Comparison of ENCODE assay signal across 13 cellular contexts in genomic region chr14:80988742-80989429, GRCh38. TPM values are rescaled to one million over a fixed set of nuclear protein-coding genes. Genes with fewer than 3 reads are reported as not detected.
DNase-seq lines count a peak whose midpoint lies in the region; ATAC-seq, FAIRE-seq and TF ChIP-seq lines count a peak whose summit lies in the region.
"Had no signal": no experiment of that assay in that cellular context is flagged by ENCODE, and none has a peak within 500 bp of the region (broad histone marks: within the 10 kb centered on the region; RNA-seq: fewer than 3 reads in every experiment).

No MANE protein-coding gene starts in this region.

- no peaks in the 10 kb centered on the region for H3K36me3 ChIP-seq in PC-3 (ENCODE audit: low read depth, low read length)
- H3K36me3 ChIP-seq: heart right ventricle, stomach had no signal

- H3K27ac Mint-ChIP-seq in activated T-cell treated with anti-CD3 and anti-CD28 coated beads, Interleukin-2, amount 50 U/mL, for 72 hours = no peak overlapping the region
- H3K27ac Mint-ChIP-seq in activated T-cell treated with anti-CD3 and anti-CD28 coated beads, Interleukin-2, amount 50 U/mL, for 24 hours = no peak overlapping the region
- H3K27ac Mint-ChIP-seq in stimulated activated memory B cell treated with anti-CD40 and anti-IgM and Interleukin-4, amounts not matched to agents 10 μg/mL and 1 μg/mL and 100 μg/mL, for 72 hours = no peak overlapping the region

- H3K4me3 Mint-ChIP-seq in activated T-cell treated with anti-CD3 and anti-CD28 coated beads, Interleukin-2, amount 50 U/mL, for 72 hours = no peak overlapping the region
- H3K4me3 Mint-ChIP-seq in activated T-cell treated with anti-CD3 and anti-CD28 coated beads, Interleukin-2, amount 50 U/mL, for 24 hours = no peak overlapping the region
- H3K4me3 Mint-ChIP-seq in stimulated activated memory B cell treated with anti-CD40 and anti-IgM and Interleukin-4, amounts not matched to agents 10 μg/mL and 1 μg/mL and 100 μg/mL, for 72 hours = no peak overlapping the region

- H3F3A ChIP-seq in PC-3 (ENCODE audit: low read length, unreplicated experiment) = no peaks in the 10 kb centered on the region

- POLR2A ChIA-PET in PC-3 (lab: Charles Lee; ENCODE audit: unreplicated experiment) = no interaction called here

- no peaks in the 10 kb centered on the region for H3K4me1 ChIP-seq in PC-3 (ENCODE audit: insufficient read depth, low read length)
- H3K4me1 ChIP-seq: stomach had no signal

- H3K79me2 ChIP-seq in PC-3 (ENCODE audit: low read length) = no peaks in the 10 kb centered on the region

- CTCF ChIA-PET in PC-3 (lab: Charles Lee) = no interaction called here

- no peak for FAIRE-seq in GM12892 (lab: Jason Lieb, UNC)
- FAIRE-seq: HepG2 had no signal

- peak; percentile 97 to 99 for ATAC-seq in activated T-cell treated with anti-CD3 and anti-CD28 coated beads, Interleukin-2, amount 50 U/mL, for 72 hours (replicated peaks in 1 of 2)
- peak; percentile 52 for ATAC-seq in HG03045 (IDR thresholded peaks at IDR 0.05; ENCODE audit: unreplicated experiment)
- no peak for ATAC-seq in PC-3
- peak; percentile 74 for ATAC-seq in stimulated activated memory B cell treated with anti-CD40 and anti-IgM and Interleukin-4, amounts not matched to agents 10 μg/mL and 1 μg/mL and 100 μg/mL, for 72 hours
- ATAC-seq in left cardiac atrium = no peak
- ATAC-seq: heart right ventricle, HepG2 had no signal

- peaks cover 38% of the 10 kb centered on the region for H3K27me3 ChIP-seq in PC-3 (ENCODE audit: low read length)

- no peak overlapping the region for H3K4me3 ChIP-seq in PC-3 (ENCODE audit: low read length)
- H3K4me3 ChIP-seq: heart right ventricle, stomach had no signal

- no TSS peak for BruUV-seq in PC-3 (replicated peaks; lab: Mats Ljungman, UMichigan)

- H3K36me3 Mint-ChIP-seq in activated T-cell treated with anti-CD3 and anti-CD28 coated beads, Interleukin-2, amount 50 U/mL, for 72 hours (ENCODE audit: insufficient read depth in 2 of 2) = no peaks in the 10 kb centered on the region
- H3K36me3 Mint-ChIP-seq in activated T-cell treated with anti-CD3 and anti-CD28 coated beads, Interleukin-2, amount 50 U/mL, for 24 hours (ENCODE audit: low read depth) = no peaks in the 10 kb centered on the region
- H3K36me3 Mint-ChIP-seq in stimulated activated memory B cell treated with anti-CD40 and anti-IgM and Interleukin-4, amounts not matched to agents 10 μg/mL and 1 μg/mL and 100 μg/mL, for 72 hours = no peaks in the 10 kb centered on the region

- DNase-seq in activated T-cell treated with anti-CD3 and anti-CD28 coated beads, Interleukin-2, amount 50 U/mL, for 72 hours = peak; percentile 17 to 35
- DNase-seq in activated T-cell treated with anti-CD3 and anti-CD28 coated beads, Interleukin-2, amount 50 U/mL, for 24 hours = no peak
- DNase-seq in PC-3 (peak; percentile 13), GM12892 (ENCODE audit: insufficient read length) (no peak), left cardiac atrium (no peak), KBM-7 (no peak)
- DNase-seq: activated T-cell treated with anti-CD3 and anti-CD28 coated beads for 4 hours, heart right ventricle, NCI-H510A, stomach had no signal

- in situ Hi-C loops in KBM-7 (cut with MboI; ENCODE audit: low pct_unique_long_range_greater_than_20kb, low sequenced_read_pairs) = loop anchor here (25.0 kb wide), 1 partner anchor 173 kb away; no protein-coding TSS in a partner anchor

- H3K9me3 Mint-ChIP-seq in activated T-cell treated with anti-CD3 and anti-CD28 coated beads, Interleukin-2, amount 50 U/mL, for 72 hours = no peaks in the 10 kb centered on the region
- H3K9me3 Mint-ChIP-seq in activated T-cell treated with anti-CD3 and anti-CD28 coated beads, Interleukin-2, amount 50 U/mL, for 24 hours = no peaks in the 10 kb centered on the region
- no peaks in the 10 kb centered on the region for H3K9me3 Mint-ChIP-seq in stimulated activated memory B cell treated with anti-CD40 and anti-IgM and Interleukin-4, amounts not matched to agents 10 μg/mL and 1 μg/mL and 100 μg/mL, for 72 hours

- H3K27me3 Mint-ChIP-seq in activated T-cell treated with anti-CD3 and anti-CD28 coated beads, Interleukin-2, amount 50 U/mL, for 72 hours (ENCODE audit: low read depth) = peaks cover 6% of the 10 kb centered on the region
- H3K27me3 Mint-ChIP-seq in activated T-cell treated with anti-CD3 and anti-CD28 coated beads, Interleukin-2, amount 50 U/mL, for 24 hours = peaks cover 19% of the 10 kb centered on the region
- peaks cover under 1% of the 10 kb centered on the region for H3K27me3 Mint-ChIP-seq in stimulated activated memory B cell treated with anti-CD40 and anti-IgM and Interleukin-4, amounts not matched to agents 10 μg/mL and 1 μg/mL and 100 μg/mL, for 72 hours

- no peak overlapping the region for H2AFZ ChIP-seq in PC-3 (ENCODE audit: low read length)

- TF ChIP-seq CTCF in PC-3 (conservative IDR thresholded peaks at IDR 0.05; ENCODE audit: low read depth, low read length) = no peak

- no peaks in the 10 kb centered on the region for H3K9me3 ChIP-seq in PC-3 (ENCODE audit: low read length)
- H3K9me3 ChIP-seq: heart right ventricle, stomach had no signal

- intact Hi-C loops in PC-3 (cut with micrococcal nuclease) = no loop called here
- intact Hi-C loops in left cardiac atrium (cut with DNase I) = no loop called here

- H3K9ac ChIP-seq in PC-3 (ENCODE audit: low read length) = no peak overlapping the region

- H3K9me2 ChIP-seq in PC-3 (replicated peaks; ENCODE audit: low read length) = no peaks in the 10 kb centered on the region

- H4K20me1 ChIP-seq in PC-3 (ENCODE audit: low read length) = no peaks in the 10 kb centered on the region

- H3K4me1 Mint-ChIP-seq in activated T-cell treated with anti-CD3 and anti-CD28 coated beads, Interleukin-2, amount 50 U/mL, for 72 hours (ENCODE audit: low read depth) = no peaks in the 10 kb centered on the region
- H3K4me1 Mint-ChIP-seq in activated T-cell treated with anti-CD3 and anti-CD28 coated beads, Interleukin-2, amount 50 U/mL, for 24 hours (ENCODE audit: low read depth) = peaks cover 6% of the 10 kb centered on the region
- H3K4me1 Mint-ChIP-seq in stimulated activated memory B cell treated with anti-CD40 and anti-IgM and Interleukin-4, amounts not matched to agents 10 μg/mL and 1 μg/mL and 100 μg/mL, for 72 hours = no peaks in the 10 kb centered on the region

- H3K4me2 ChIP-seq in PC-3 (ENCODE audit: low read length) = no peak overlapping the region

- no peak for TF ChIP-seq POLR2A in GM12892 (IDR thresholded peaks at IDR 0.05; ENCODE audit: low read depth, low read length)

- H3K27ac ChIP-seq in PC-3 (ENCODE audit: low read length) = no peak overlapping the region
- H3K27ac ChIP-seq: heart right ventricle, stomach had no signal

RNA-seq across cellular contexts. Expression of gene TSHR, which starts 33.5 kb away (rescaled TPM):
- total RNA-seq in activated T-cell treated with anti-CD3 and anti-CD28 coated beads, Interleukin-2, amount 50 U/mL, for 72 hours = not detected
- total RNA-seq in PC-3 (2014; rRNA removed) = not detected in 2 replicates
- polyA plus RNA-seq in GM12892 (2012; ENCODE audit: missing spikeins) = 0.06 TPM
- total RNA-seq in left cardiac atrium = not detected
- total RNA-seq: heart right ventricle, HepG2 had no signal
- polyA plus RNA-seq: HepG2 had no signal

RNA-seq across cellular contexts. Expression of gene CEP128, which starts 47.3 kb away (rescaled TPM):
- 10 to 100 TPM; 14.2 to 16.9 TPM for total RNA-seq in activated T-cell treated with anti-CD3 and anti-CD28 coated beads, Interleukin-2, amount 50 U/mL, for 72 hours
- total RNA-seq in PC-3 (2014; rRNA removed) = 11.6 and 14.0 TPM in 2 replicates
- 4.7 TPM for polyA plus RNA-seq in GM12892 (2012; ENCODE audit: missing spikeins)
- total RNA-seq in left cardiac atrium = 1 to 10 TPM; 4.0 to 5.2 TPM

Comparison
In these comparisons a context has a peak if more than half of its experiments do, and no peak if none do; other contexts are left out.
1. DNase-seq: peak in activated T-cell treated with anti-CD3 and anti-CD28 coated beads, Interleukin-2, amount 50 U/mL, for 72 hours (2 of 2) and PC-3 (single experiment); none in activated T-cell treated with anti-CD3 and anti-CD28 coated beads, Interleukin-2, amount 50 U/mL, for 24 hours (single experiment), GM12892 (single experiment), left cardiac atrium (single experiment) and KBM-7 (single experiment).
2. ATAC-seq: peak in activated T-cell treated with anti-CD3 and anti-CD28 coated beads, Interleukin-2, amount 50 U/mL, for 72 hours (2 of 2), HG03045 (single experiment) and stimulated activated memory B cell treated with anti-CD40 and anti-IgM and Interleukin-4, amounts not matched to agents 10 μg/mL and 1 μg/mL and 100 μg/mL, for 72 hours (single experiment); none in PC-3 (single experiment) and left cardiac atrium (0 of 2).